15 cellular contexts compared by ENCODE assay signal in genomic region chr3:193962986-193963683, GRCh38.
DNase-seq lines count a peak whose midpoint lies in the region; ATAC-seq and TF ChIP-seq lines count a peak whose summit lies in the region.
"Had no signal": no experiment of that assay in that cellular context is flagged by ENCODE, and none has a peak within 500 bp of the region (broad histone marks: within the 10 kb centered on the region; RNA-seq: fewer than 3 reads in every experiment).

No MANE protein-coding gene starts in this region.

- H4K20me1 ChIP-seq in hepatocyte (ENCODE audit: insufficient read depth, poor library complexity, severe bottlenecking) = no peaks in the 10 kb centered on the region

- H3K79me2 ChIP-seq in hepatocyte = no peaks in the 10 kb centered on the region
- H3K79me2 ChIP-seq: parathyroid adenoma had no signal

- H3K4me1 ChIP-seq in mesodermal cell (ENCODE audit: control insufficient read depth, insufficient read depth, low read length, poor library complexity, severe bottlenecking) (peaks cover 10% of the 10 kb centered on the region), hepatocyte (ENCODE audit: insufficient read depth) (peaks cover 12% of the 10 kb centered on the region)
- H3K4me1 ChIP-seq: parathyroid adenoma had no signal

- peak; percentile 13 to 16 for DNase-seq in activated CD4-positive, alpha-beta T cell treated with anti-CD3 and anti-CD28 coated beads, Interleukin-2, amount 50 U/mL, for 48 hours
- no peak for DNase-seq in activated CD4-positive, alpha-beta T cell treated with anti-CD3 and anti-CD28 coated beads, Interleukin-2, amount 50 U/mL, for 4 hours
- DNase-seq in HFFc6 (peak; percentile 5), hepatocyte (ENCODE audit: low spot score) (no peak), globus pallidus (ENCODE audit: low spot score) (no peak)
- peak; percentile 40 to 42 for DNase-seq in activated T-cell treated with anti-CD3 and anti-CD28 coated beads, Interleukin-2, amount 50 U/mL, for 72 hours
- DNase-seq: activated CD8-positive, alpha-beta memory T cell treated with anti-CD3 and anti-CD28 coated beads for 24 hours; CD8-positive, alpha-beta T cell; effector memory CD4-positive, alpha-beta T cell; NCI-H1092; stimulated activated naive CD4-positive, alpha-beta T cell had no signal

- TF ChIP-seq CTCF in HFFc6 (IDR thresholded peaks at IDR 0.05) = no peak
- no peak for TF ChIP-seq CTCF in hepatocyte (IDR thresholded peaks at IDR 0.05; ENCODE audit: poor library complexity)

- peaks cover 34% of the 10 kb centered on the region for H3K27me3 Mint-ChIP-seq in HFFc6 (ENCODE audit: insufficient read depth)
- peaks cover 69% of the 10 kb centered on the region for H3K27me3 Mint-ChIP-seq in activated T-cell treated with anti-CD3 and anti-CD28 coated beads, Interleukin-2, amount 50 U/mL, for 72 hours (ENCODE audit: low read depth)

- peak overlapping the region; percentile 76 for H3K27ac ChIP-seq in mesodermal cell (ENCODE audit: low read depth, low read length, severe bottlenecking)
- no peak overlapping the region for H3K27ac ChIP-seq in hepatocyte
- H3K27ac ChIP-seq: parathyroid adenoma had no signal

- WGBS in mesodermal cell (ENCODE audit: insufficient coverage in 2 of 2), 2 experiments = 71 to 81% methylated on average over 6 to 7 of the region's 9 CpGs
- 68% methylated on average over 9 of the region's 9 CpGs for WGBS in hepatocyte (ENCODE audit: low lambda C conversion rate, missing lambda C conversion rate)

- no peaks in the 10 kb centered on the region; the same call in 1 of the 2 replicates for H3K4me1 Mint-ChIP-seq in HFFc6 (ENCODE audit: low read depth)
- H3K4me1 Mint-ChIP-seq in activated T-cell treated with anti-CD3 and anti-CD28 coated beads, Interleukin-2, amount 50 U/mL, for 72 hours (ENCODE audit: low read depth) = peaks cover 32% of the 10 kb centered on the region

- peak; percentile 66 to 72 for ATAC-seq in activated T-cell treated with anti-CD3 and anti-CD28 coated beads, Interleukin-2, amount 50 U/mL, for 72 hours (replicated peaks in 1 of 2)
- no peak for ATAC-seq in GM21381 (IDR thresholded peaks at IDR 0.05; ENCODE audit: unreplicated experiment)
- ATAC-seq: CD8-positive, alpha-beta T cell; left lobe of liver had no signal

- H3K9me2 ChIP-seq in hepatocyte (replicated peaks; ENCODE audit: insufficient read depth) = no peaks in the 10 kb centered on the region

- H3K36me3 ChIP-seq in mesodermal cell (ENCODE audit: control insufficient read depth, insufficient read depth, low read length) (no peaks in the 10 kb centered on the region), hepatocyte (replicated peaks; ENCODE audit: insufficient read depth, low read depth) (no peaks in the 10 kb centered on the region)

- H3K27me3 ChIP-seq in hepatocyte = no peaks in the 10 kb centered on the region

- no peaks in the 10 kb centered on the region for H3K36me3 Mint-ChIP-seq in HFFc6 (ENCODE audit: low read depth)
- no peaks in the 10 kb centered on the region for H3K36me3 Mint-ChIP-seq in activated T-cell treated with anti-CD3 and anti-CD28 coated beads, Interleukin-2, amount 50 U/mL, for 72 hours (ENCODE audit: insufficient read depth in 2 of 2)
- H3K36me3 Mint-ChIP-seq: CD8-positive, alpha-beta T cell had no signal

- no peaks in the 10 kb centered on the region for H3K9me3 Mint-ChIP-seq in HFFc6
- H3K9me3 Mint-ChIP-seq in activated T-cell treated with anti-CD3 and anti-CD28 coated beads, Interleukin-2, amount 50 U/mL, for 72 hours = no peaks in the 10 kb centered on the region
- H3K9me3 Mint-ChIP-seq: CD8-positive, alpha-beta T cell had no signal

- H3K9me3 ChIP-seq in mesodermal cell (ENCODE audit: control insufficient read depth, low read length) (no peaks in the 10 kb centered on the region), hepatocyte (ENCODE audit: low read depth) (no peaks in the 10 kb centered on the region)

- no peak overlapping the region for H3K4me3 Mint-ChIP-seq in HFFc6
- H3K4me3 Mint-ChIP-seq in activated T-cell treated with anti-CD3 and anti-CD28 coated beads, Interleukin-2, amount 50 U/mL, for 72 hours = peak overlapping the region; percentile 67 to 86
- H3K4me3 Mint-ChIP-seq: CD8-positive, alpha-beta T cell had no signal

- no peak overlapping the region for H3K27ac Mint-ChIP-seq in HFFc6
- H3K27ac Mint-ChIP-seq in activated T-cell treated with anti-CD3 and anti-CD28 coated beads, Interleukin-2, amount 50 U/mL, for 72 hours = peak overlapping the region; percentile 97
- H3K27ac Mint-ChIP-seq: CD8-positive, alpha-beta T cell had no signal

- no peak overlapping the region for H2AFZ ChIP-seq in hepatocyte
- H2AFZ ChIP-seq: parathyroid adenoma had no signal

- H3K4me2 ChIP-seq in hepatocyte = no peak overlapping the region

- no peak overlapping the region for H3K4me3 ChIP-seq in mesodermal cell (ENCODE audit: extremely low read depth, insufficient read depth, low read length, poor library complexity, severe bottlenecking)
- H3K4me3 ChIP-seq in hepatocyte = no peak overlapping the region

Comparison
In these comparisons a context has a peak if more than half of its experiments do, and no peak if none do; other contexts are left out.
1. DNase-seq: peak in activated CD4-positive, alpha-beta T cell treated with anti-CD3 and anti-CD28 coated beads, Interleukin-2, amount 50 U/mL, for 48 hours (2 of 2), HFFc6 (single experiment) and activated T-cell treated with anti-CD3 and anti-CD28 coated beads, Interleukin-2, amount 50 U/mL, for 72 hours (2 of 2); none in activated CD4-positive, alpha-beta T cell treated with anti-CD3 and anti-CD28 coated beads, Interleukin-2, amount 50 U/mL, for 4 hours (0 of 2), hepatocyte (single experiment) and globus pallidus (single experiment).